Comparison of ENCODE assay signal across 20 cellular contexts in the genomic region with DNA sequence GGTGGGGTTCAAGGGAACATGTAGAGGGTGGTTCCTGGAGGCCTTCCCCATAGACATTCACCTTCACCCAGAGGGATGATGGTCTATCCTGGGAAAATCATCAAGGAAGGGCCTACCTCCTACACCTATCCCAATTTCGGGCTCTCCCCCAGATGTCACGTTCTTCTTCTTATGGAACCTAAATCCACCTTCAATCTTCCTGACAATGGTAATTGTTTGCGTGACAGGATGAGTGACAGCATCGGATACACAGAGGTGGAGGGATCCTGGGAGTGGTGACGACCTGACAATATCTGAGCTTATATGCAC. TPM values are rescaled to one million over a fixed set of nuclear protein-coding genes. Genes with fewer than 3 reads are reported as not detected.
"Had no signal": no experiment of that assay in that cellular context is flagged by ENCODE, and none has a peak within 500 bp of the region (broad histone marks: within the 10 kb centered on the region; RNA-seq: fewer than 3 reads in every experiment).

No MANE protein-coding gene starts in this region.

- H3K4me1 Mint-ChIP-seq: activated T-helper 17 cell treated with anti-CD3 and anti-CD28 coated beads, Interleukin-2, amount 50 U/mL, for 72 hours had no signal

- ATAC-seq: activated T-helper 17 cell treated with anti-CD3 and anti-CD28 coated beads, Interleukin-2, amount 50 U/mL, for 72 hours; esophagus mucosa; left lung; mucosa of descending colon; naive thymus-derived CD8-positive, alpha-beta T cell; T-cell had no signal

- H3K27ac Mint-ChIP-seq: activated T-helper 17 cell treated with anti-CD3 and anti-CD28 coated beads, Interleukin-2, amount 50 U/mL, for 72 hours; memory B cell; naive thymus-derived CD8-positive, alpha-beta T cell had no signal

- H3K36me3 ChIP-seq: left lung, right atrium auricular region had no signal

- H3K9me3 Mint-ChIP-seq: activated naive CD4-positive, alpha-beta T cell treated with anti-CD3 and anti-CD28 coated beads for 36 hours; activated T-helper 17 cell treated with anti-CD3 and anti-CD28 coated beads, Interleukin-2, amount 50 U/mL, for 72 hours; memory B cell; naive thymus-derived CD8-positive, alpha-beta T cell; T-cell had no signal

- H3K36me3 Mint-ChIP-seq: memory B cell; naive thymus-derived CD8-positive, alpha-beta T cell; T-cell had no signal

- H3K27me3 ChIP-seq: right atrium auricular region had no signal

- H3K4me3 Mint-ChIP-seq: activated naive CD4-positive, alpha-beta T cell treated with anti-CD3 and anti-CD28 coated beads for 36 hours; activated T-helper 17 cell treated with anti-CD3 and anti-CD28 coated beads, Interleukin-2, amount 50 U/mL, for 72 hours; memory B cell; naive thymus-derived CD8-positive, alpha-beta T cell; T-cell had no signal

- H3K9me3 ChIP-seq: left lung, mucosa of descending colon, right atrium auricular region, upper lobe of left lung had no signal

- H3K27ac ChIP-seq: coronary artery, left lung, right atrium auricular region, upper lobe of left lung had no signal

- DNase-seq: activated CD4-positive, alpha-beta T cell treated with anti-CD3 and anti-CD28 coated beads, Interleukin-2, amount 50 U/mL, for 48 hours; activated naive CD4-positive, alpha-beta T cell treated with anti-CD3 and anti-CD28 coated beads for 36 hours; islet precursor cell; left lung; naive thymus-derived CD8-positive, alpha-beta T cell; stimulated activated CD4-positive, alpha-beta T cell treated with anti-CD3 and anti-CD28 coated beads, Interleukin-4, amount 100 ng/mL, for 24 hours; stimulated activated naive CD4-positive, alpha-beta T cell; T-cell; T-helper 9 cell; upper lobe of left lung had no signal

- H3K4me3 ChIP-seq: coronary artery, left lung, mucosa of descending colon, right atrium auricular region, skin epidermis, upper lobe of left lung had no signal

- H3K27me3 Mint-ChIP-seq: activated T-helper 17 cell treated with anti-CD3 and anti-CD28 coated beads, Interleukin-2, amount 50 U/mL, for 72 hours; naive thymus-derived CD8-positive, alpha-beta T cell had no signal

RNA-seq across cellular contexts. Expression of a gene that starts 18.1 kb away (rescaled TPM):
- total RNA-seq: activated naive CD4-positive, alpha-beta T cell treated with anti-CD3 and anti-CD28 coated beads for 36 hours; activated T-helper 17 cell treated with anti-CD3 and anti-CD28 coated beads, Interleukin-2, amount 50 U/mL, for 72 hours; cardiac septum; esophagus mucosa; naive thymus-derived CD8-positive, alpha-beta T cell; posterior vena cava; subcutaneous adipose tissue; T-cell had no signal
- polyA plus RNA-seq: naive thymus-derived CD8-positive, alpha-beta T cell had no signal

RNA-seq across cellular contexts. Expression of a gene that starts 48.2 kb away (rescaled TPM):
- total RNA-seq: activated naive CD4-positive, alpha-beta T cell treated with anti-CD3 and anti-CD28 coated beads for 36 hours; activated T-helper 17 cell treated with anti-CD3 and anti-CD28 coated beads, Interleukin-2, amount 50 U/mL, for 72 hours; cardiac septum; esophagus mucosa; naive thymus-derived CD8-positive, alpha-beta T cell; posterior vena cava; right atrium auricular region; subcutaneous adipose tissue; T-cell had no signal
- polyA plus RNA-seq: naive thymus-derived CD8-positive, alpha-beta T cell had no signal
